In the genomic region with DNA sequence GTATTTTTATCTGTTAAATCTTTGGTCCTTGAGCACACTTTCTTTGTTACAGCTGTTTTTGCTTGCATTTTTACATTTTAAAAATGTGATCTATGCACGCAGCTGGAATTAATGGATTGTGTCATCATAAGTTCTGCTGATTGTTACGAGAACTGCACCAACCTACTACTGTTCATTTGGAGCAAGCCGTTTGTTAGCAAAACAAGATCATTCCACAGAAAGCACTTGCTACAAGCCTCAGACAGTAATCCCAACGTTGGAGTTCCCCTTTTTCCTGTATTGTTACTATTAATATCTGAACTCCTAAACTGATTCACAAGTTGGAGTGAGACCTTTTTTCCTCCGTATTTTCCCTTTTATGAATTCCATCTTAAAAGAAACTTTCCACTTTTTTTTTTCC, we compare ENCODE assay signal across 1 cellular context.
TF ChIP-seq lines count a peak whose summit lies in the region.

No MANE protein-coding gene starts in this region.

TF ChIP-seq in endothelial cell of umbilical vein, 7 proteins besides CTCF, POLR2A, EP300 and RAD21 (continued from another document):
- TF ChIP-seq POLR2AphosphoS5 (IDR thresholded peaks at IDR 0.05; ENCODE audit: insufficient read depth, low read depth, low read length) (no peak), MYC (IDR thresholded peaks at IDR 0.05; ENCODE audit: low read depth, low read length) (no peak), JUN (IDR thresholded peaks at IDR 0.05; ENCODE audit: borderline replicate concordance, insufficient read depth, insufficient read length, low read depth) (no peak)
